ENCODE assay signal across 14 cellular contexts in the genomic region with DNA sequence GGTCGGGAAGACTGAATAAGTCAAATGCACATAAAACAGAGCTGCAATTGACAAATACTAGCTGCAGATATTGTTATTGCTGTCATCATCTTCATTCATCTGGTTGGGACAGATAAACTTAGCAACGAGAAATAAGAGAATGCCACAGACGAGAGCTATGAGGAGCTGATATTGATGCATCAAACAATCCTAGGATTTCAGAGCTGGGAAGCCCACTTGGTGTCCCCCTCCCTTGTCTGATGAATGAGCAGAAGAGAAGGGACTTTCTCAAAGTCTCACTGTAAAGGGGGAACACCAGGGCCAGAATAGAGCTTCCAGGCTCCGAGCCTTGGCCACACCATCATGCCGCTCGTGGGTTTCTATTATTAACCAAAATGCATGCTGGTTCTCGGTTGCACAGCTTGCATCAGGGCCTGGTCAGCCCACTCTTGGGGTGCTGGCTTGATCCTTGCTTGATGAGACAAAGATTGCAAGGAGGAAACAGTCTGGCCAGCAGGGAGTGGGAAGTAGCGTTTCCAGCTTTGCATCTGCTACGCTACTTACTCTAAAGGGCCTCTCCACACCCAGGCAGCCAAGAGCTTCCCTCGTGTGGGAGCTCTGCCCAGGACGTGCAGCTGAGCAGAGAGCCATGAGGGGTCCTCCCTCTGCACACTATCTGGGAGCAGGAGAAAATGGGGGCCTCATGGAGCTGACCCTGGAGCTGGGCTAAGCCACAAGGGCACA. TPM values are rescaled to one million over a fixed set of nuclear protein-coding genes. Genes with fewer than 3 reads are reported as not detected.
DNase-seq lines count a peak whose midpoint lies in the region; ATAC-seq and TF ChIP-seq lines count a peak whose summit lies in the region.
"Had no signal": no experiment of that assay in that cellular context is flagged by ENCODE, and none has a peak within 500 bp of the region (broad histone marks: within the 10 kb centered on the region; RNA-seq: fewer than 3 reads in every experiment).

No MANE protein-coding gene starts in this region.

- H3K4me3 Mint-ChIP-seq in mesothelial cell of epicardium = no peak overlapping the region
- no peak overlapping the region for H3K4me3 Mint-ChIP-seq in nephron progenitor cell

- CTCF ChIA-PET in SK-N-SH (lab: Yijun Ruan, JAX) = interaction anchor here (0.6 to 1.7 kb wide), 3 partner anchors 10 to 1941 kb away, joined by 3 to 5 read pairs (median 3); no protein-coding TSS in a partner anchor

- H3K4me3 ChIP-seq in SK-N-SH (ENCODE audit: low read depth in 2 of 2, low read length in 1 of 2) = no peak overlapping the region
- H3K4me3 ChIP-seq in fibroblast of mammary gland (ENCODE audit: control insufficient read depth, low read depth, low read length) = no peak overlapping the region
- no peak overlapping the region for H3K4me3 ChIP-seq in upper lobe of left lung
- H3K4me3 ChIP-seq: SJCRH30, tibial artery had no signal

- H3K27me3 ChIP-seq in SK-N-SH (ENCODE audit: insufficient read depth) = no peaks in the 10 kb centered on the region
- no peaks in the 10 kb centered on the region for H3K27me3 ChIP-seq in upper lobe of left lung
- H3K27me3 ChIP-seq: SJCRH30, tibial artery had no signal

- ATAC-seq in SK-N-SH treated with all-trans-retinoic acid at 6 μM for 48 hours (peak; percentile 67), upper lobe of left lung (ENCODE audit: low FRiP score in 2 of 2) (peak; percentile 65 to 75)

- H3K9me3 ChIP-seq in SK-N-SH = no peaks in the 10 kb centered on the region
- no peaks in the 10 kb centered on the region for H3K9me3 ChIP-seq in upper lobe of left lung
- H3K9me3 ChIP-seq: SJCRH30, tibial artery had no signal

- TF ChIP-seq RAD21 in SK-N-SH (IDR thresholded peaks at IDR 0.05; ENCODE audit: low read length) = no peak

- no peaks in the 10 kb centered on the region for H4K20me1 ChIP-seq in SK-N-SH (ENCODE audit: insufficient read depth)

- 85% methylated on average over 7 of the region's 11 CpGs for WGBS in SK-N-SH (ENCODE audit: low lambda C conversion rate)
- WGBS in upper lobe of left lung, 2 donors = 47 to 57% methylated on average over 9 to 11 of the region's 11 CpGs

- POLR2A ChIA-PET in SK-N-SH (lab: Yijun Ruan, JAX) = no interaction called here

- H3K4me1 Mint-ChIP-seq in mesothelial cell of epicardium (peaks cover 13% of the 10 kb centered on the region), nephron progenitor cell (peaks cover 23% of the 10 kb centered on the region)

- no peaks in the 10 kb centered on the region for H3K36me3 ChIP-seq in SK-N-SH (replicated peaks in 1 of 2; ENCODE audit: control insufficient read depth in 1 of 2, insufficient read depth in 2 of 2, low read length in 1 of 2)
- H3K36me3 ChIP-seq in upper lobe of left lung = no peaks in the 10 kb centered on the region
- H3K36me3 ChIP-seq: SJCRH30, tibial artery had no signal

- H3K27me3 Mint-ChIP-seq in mesothelial cell of epicardium (ENCODE audit: low read depth) (no peaks in the 10 kb centered on the region), nephron progenitor cell (ENCODE audit: low read depth, poor library complexity) (peaks cover 20% of the 10 kb centered on the region)

- no peak overlapping the region for H3K9ac ChIP-seq in SK-N-SH

- H3K27ac Mint-ChIP-seq in mesothelial cell of epicardium (peak overlapping the region; percentile 53), nephron progenitor cell (no peak overlapping the region)

- H2AFZ ChIP-seq in SK-N-SH (ENCODE audit: low read depth) = no peak overlapping the region

- no peak for TF ChIP-seq CTCF in SK-N-SH (IDR thresholded peaks at IDR 0.05)
- TF ChIP-seq CTCF in fibroblast of mammary gland (conservative IDR thresholded peaks at IDR 0.05; ENCODE audit: control insufficient read depth, insufficient read depth, low read depth, low read length) = no peak
- TF ChIP-seq CTCF in mesothelial cell of epicardium (IDR thresholded peaks at IDR 0.05; ENCODE audit: unreplicated experiment) = no peak
- no peak for TF ChIP-seq CTCF in upper lobe of left lung (IDR thresholded peaks at IDR 0.05)
- no peak for TF ChIP-seq CTCF in nephron progenitor cell (IDR thresholded peaks at IDR 0.05)

- H3K36me3 Mint-ChIP-seq in mesothelial cell of epicardium (no peaks in the 10 kb centered on the region), nephron progenitor cell (ENCODE audit: low read depth) (no peaks in the 10 kb centered on the region)

- DNase-seq in SK-N-SH (no peak), fibroblast of mammary gland (ENCODE audit: low read depth) (peak; percentile 40), mesothelial cell of epicardium (ENCODE audit: low spot score in 2 of 2, unreplicated experiment in 2 of 2) (no peak), upper lobe of left lung (peak in 1 of 2 donors; percentile 56), SHP77 (lab: John Stamatoyannopoulos, UW) (no peak), NCI-H1436 (lab: John Stamatoyannopoulos, UW) (no peak), nephron progenitor cell (no peak)
- DNase-seq: activated naive CD4-positive, alpha-beta T cell treated with Interleukin-2 at 50 U/mL for 16 hours; DMS 273 treated with DMSO at 0.1 percent for 48 hours; NCI-H187; NCI-H82; SJCRH30; tibial artery had no signal

- H3K79me2 ChIP-seq in SK-N-SH (ENCODE audit: insufficient read depth) = no peaks in the 10 kb centered on the region

- H3K9me2 ChIP-seq in SK-N-SH = no peaks in the 10 kb centered on the region

- no peak overlapping the region for H3K4me2 ChIP-seq in SK-N-SH

- no peak overlapping the region for H3K27ac ChIP-seq in SK-N-SH (ENCODE audit: low read depth in 2 of 2, low read length in 1 of 2)
- peak overlapping the region; percentile 50 to 69 (median 60) for H3K27ac ChIP-seq in upper lobe of left lung
- H3K27ac ChIP-seq: SJCRH30, tibial artery had no signal

- peaks cover 7% of the 10 kb centered on the region for H3F3A ChIP-seq in SK-N-SH (replicated peaks; ENCODE audit: insufficient read depth)

- TF ChIP-seq POLR2A in upper lobe of left lung (IDR thresholded peaks at IDR 0.05) = no peak

- peaks cover 0 to 5% of the 10 kb centered on the region in 2 experiments; a peak in 1 of 4 replicates for H3K4me1 ChIP-seq in SK-N-SH (ENCODE audit: control insufficient read depth in 1 of 2, insufficient read depth in 2 of 2, low read depth in 1 of 2, low read length in 1 of 2)
- peaks cover 0 to 17% (median 13%) of the 10 kb centered on the region in 4 donors for H3K4me1 ChIP-seq in upper lobe of left lung
- H3K4me1 ChIP-seq: SJCRH30, tibial artery had no signal

- H3K9me3 Mint-ChIP-seq in mesothelial cell of epicardium (peaks cover under 1% of the 10 kb centered on the region), nephron progenitor cell (peaks cover 2% of the 10 kb centered on the region)

- TF ChIP-seq EP300 in SK-N-SH (IDR thresholded peaks at IDR 0.05; ENCODE audit: borderline replicate concordance in 1 of 2, low read depth in 1 of 2, low read length in 1 of 2) = no peak
- no peak for TF ChIP-seq EP300 in upper lobe of left lung (IDR thresholded peaks at IDR 0.05)

TF ChIP-seq in SK-N-SH treated with all-trans-retinoic acid at 6 μM for 48 hours, 23 proteins besides CTCF, POLR2A, EP300 and RAD21 (continues in another document):
- no peak for TF ChIP-seq ISL1 (CRISPR knock-in tag; IDR thresholded peaks at IDR 0.05)
- no peak for TF ChIP-seq SNAI2 (CRISPR knock-in tag; IDR thresholded peaks at IDR 0.05)
- TF ChIP-seq TOX (CRISPR knock-in tag; IDR thresholded peaks at IDR 0.05; ENCODE audit: borderline replicate concordance) = no peak
- TF ChIP-seq BACH2 (CRISPR knock-in tag; IDR thresholded peaks at IDR 0.05; ENCODE audit: borderline replicate concordance) = no peak
- TF ChIP-seq, protein P1, sequence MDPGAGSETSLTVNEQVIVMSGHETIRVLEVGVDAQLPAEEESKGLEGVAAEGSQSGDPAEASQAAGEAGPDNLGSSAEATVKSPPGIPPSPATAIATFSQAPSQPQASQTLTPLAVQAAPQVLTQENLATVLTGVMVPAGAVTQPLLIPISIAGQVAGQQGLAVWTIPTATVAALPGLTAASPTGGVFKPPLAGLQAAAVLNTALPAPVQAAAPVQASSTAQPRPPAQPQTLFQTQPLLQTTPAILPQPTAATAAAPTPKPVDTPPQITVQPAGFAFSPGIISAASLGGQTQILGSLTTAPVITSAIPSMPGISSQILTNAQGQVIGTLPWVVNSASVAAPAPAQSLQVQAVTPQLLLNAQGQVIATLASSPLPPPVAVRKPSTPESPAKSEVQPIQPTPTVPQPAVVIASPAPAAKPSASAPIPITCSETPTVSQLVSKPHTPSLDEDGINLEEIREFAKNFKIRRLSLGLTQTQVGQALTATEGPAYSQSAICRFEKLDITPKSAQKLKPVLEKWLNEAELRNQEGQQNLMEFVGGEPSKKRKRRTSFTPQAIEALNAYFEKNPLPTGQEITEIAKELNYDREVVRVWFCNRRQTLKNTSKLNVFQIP (CRISPR knock-in tag; IDR thresholded peaks at IDR 0.05; ENCODE audit: borderline replicate concordance, low read depth) = no peak
- TF ChIP-seq OSR1 (CRISPR knock-in tag; IDR thresholded peaks at IDR 0.05) = no peak
- TF ChIP-seq ZNF8 (CRISPR knock-in tag; IDR thresholded peaks at IDR 0.05) = no peak

TF ChIP-seq in SK-N-SH, 30 proteins besides CTCF, POLR2A, EP300 and RAD21:
- TF ChIP-seq NFIC (IDR thresholded peaks at IDR 0.05; ENCODE audit: borderline replicate concordance) = no peak

RNA-seq across cellular contexts. Expression of gene EMP2, which starts 28.4 kb away (rescaled TPM):
- polyA plus RNA-seq in SK-N-SH (2012; rRNA removed) = 3.1 and 4.3 TPM in 2 replicates
- 2.5 and 3.7 TPM in 2 replicates for polyA plus RNA-seq in SK-N-SH (2012; cell fraction: cytosol; rRNA removed)
- 1.4 and 2.3 TPM in 2 replicates for polyA plus RNA-seq in SK-N-SH (2012; cell fraction: nucleus; rRNA removed)
- total RNA-seq in mesothelial cell of epicardium = 50.7 to 53.8 TPM (median 51.0 TPM) in 3 replicates
- 1,000 to 10,000 TPM in 1 of 6 donors, 100 to 1,000 TPM in 5; 261 to 1,020 (median 640) TPM for total RNA-seq in upper lobe of left lung

Comparison
In these comparisons a context has a peak if more than half of its experiments do, and no peak if none do; other contexts are left out.
1. H3K27ac ChIP-seq: peak in upper lobe of left lung (4 of 4); none in SK-N-SH (0 of 2).